ENCODE assay signal across 16 cellular contexts in the genomic region with DNA sequence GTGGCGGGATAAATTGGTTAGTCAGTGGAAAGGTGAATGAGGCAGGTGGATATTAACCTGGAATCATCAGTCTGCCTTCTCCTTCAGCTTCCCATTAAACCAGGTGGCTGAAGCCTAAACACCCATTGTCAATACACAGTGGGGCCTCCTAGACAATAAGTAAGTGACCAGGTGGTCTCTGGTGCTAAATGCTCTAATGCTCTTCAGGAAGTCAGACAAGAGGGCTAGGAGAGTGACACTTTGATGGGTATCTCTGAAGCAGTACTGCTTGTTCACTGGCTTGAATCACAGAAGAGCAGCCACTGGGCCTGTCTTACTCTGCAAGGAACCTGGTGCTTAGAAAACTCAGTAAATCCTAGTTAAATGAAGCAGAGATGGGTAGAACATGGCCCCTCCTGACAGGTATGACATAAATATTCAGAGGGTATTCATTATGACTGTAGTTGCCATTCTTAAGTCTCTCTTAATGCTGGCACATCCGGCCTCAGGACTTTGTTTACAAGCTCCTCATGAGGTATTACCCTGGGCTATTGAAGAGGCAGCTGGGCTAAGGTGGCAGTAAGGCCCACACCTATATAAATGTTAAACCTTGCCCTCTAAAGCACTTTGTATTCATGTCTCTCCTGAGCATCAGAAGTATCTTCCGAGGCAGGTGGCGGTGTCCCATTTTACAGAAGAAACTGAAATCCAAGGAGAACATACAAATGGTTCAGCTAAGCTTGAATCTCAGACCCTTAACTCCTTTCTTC.
A peak's percentile ranks its signal among the peaks of the same experiment; 100 is the strongest.
DNase-seq lines count a peak whose midpoint lies in the region; ATAC-seq, FAIRE-seq and TF ChIP-seq lines count a peak whose summit lies in the region.
"Had no signal": no experiment of that assay in that cellular context is flagged by ENCODE, and none has a peak within 500 bp of the region (broad histone marks: within the 10 kb centered on the region; RNA-seq: fewer than 3 reads in every experiment).

No MANE protein-coding gene starts in this region.

- H3K4me1 Mint-ChIP-seq in activated CD4-positive, alpha-beta T cell treated with anti-CD3 and anti-CD28 coated beads, Interleukin-2, amount 10 ng/mL, durations not matched to agents 24 days and 14 days = peaks cover 44% of the 10 kb centered on the region
- H3K4me1 Mint-ChIP-seq in T-helper 17 cell = peaks cover 47% of the 10 kb centered on the region
- peaks cover 55 to 80% (median 72%) of the 10 kb centered on the region in 3 donors for H3K4me1 Mint-ChIP-seq in naive B cell

- H3K9ac ChIP-seq in kidney (ENCODE audit: low read length in 2 of 2) = no peak overlapping the region

- no peak overlapping the region for H3K27ac ChIP-seq in kidney (ENCODE audit: low read depth in 2 of 2, low read length in 2 of 2)
- H3K27ac ChIP-seq: left ventricle myocardium inferior, skin epidermis had no signal

- no peak overlapping the region for H3K4me3 Mint-ChIP-seq in activated CD4-positive, alpha-beta T cell treated with anti-CD3 and anti-CD28 coated beads, Interleukin-2, amount 10 ng/mL, durations not matched to agents 24 days and 14 days
- H3K4me3 Mint-ChIP-seq in T-helper 17 cell (no peak overlapping the region), naive B cell (peak overlapping the region in 4 of 8 donors; percentile 6 to 54 (median 42))

- peak; percentile 21 for ATAC-seq in T-helper 17 cell
- peak; percentile 30 to 47 for ATAC-seq in naive B cell (ENCODE audit: low read depth in 2 of 2)
- no peak for ATAC-seq in HG03432 (IDR thresholded peaks at IDR 0.05; ENCODE audit: unreplicated experiment)

- H3K36me3 Mint-ChIP-seq in activated CD4-positive, alpha-beta T cell treated with anti-CD3 and anti-CD28 coated beads, Interleukin-2, amount 10 ng/mL, durations not matched to agents 24 days and 14 days (ENCODE audit: low read depth) = peaks cover 34% of the 10 kb centered on the region
- H3K36me3 Mint-ChIP-seq in T-helper 17 cell (ENCODE audit: low read depth) = peaks cover under 1% of the 10 kb centered on the region
- peaks cover under 1 to 16% of the 10 kb centered on the region in 2 donors for H3K36me3 Mint-ChIP-seq in naive B cell

- H3K9me3 Mint-ChIP-seq in activated CD4-positive, alpha-beta T cell treated with anti-CD3 and anti-CD28 coated beads, Interleukin-2, amount 10 ng/mL, durations not matched to agents 24 days and 14 days = peaks cover 3% of the 10 kb centered on the region
- H3K9me3 Mint-ChIP-seq in naive B cell = peaks cover 0 to 2% (median 0%) of the 10 kb centered on the region in 7 donors

- no peak overlapping the region for H3K4me3 ChIP-seq in kidney (ENCODE audit: low read length in 2 of 2)
- H3K4me3 ChIP-seq: left ventricle myocardium inferior, skin epidermis had no signal

- no peak for DNase-seq in activated CD4-positive, alpha-beta T cell treated with anti-CD3 and anti-CD28 coated beads, Interleukin-2, amount 10 ng/mL, durations not matched to agents 24 days and 14 days
- DNase-seq in activated CD4-positive, alpha-beta T cell treated with anti-CD3 and anti-CD28 coated beads, Interleukin-2, amount 50 U/mL, for 48 hours = no peak
- peak; percentile 78 for DNase-seq in DMS53 treated with DMSO at 0.1 percent for 48 hours (lab: John Stamatoyannopoulos, UW; ENCODE audit: unreplicated experiment)
- DNase-seq in T-helper 17 cell = no peak
- no peak for DNase-seq in naive B cell
- DNase-seq in C1 segment of cervical spinal cord (lab: John Stamatoyannopoulos, UW) = no peak
- DNase-seq in kidney = no peak
- DNase-seq: ACHN; activated T-cell treated with anti-CD3 and anti-CD28 coated beads, Interleukin-2, amount 50 U/mL, for 1 hour; aorta; Caco-2; left ventricle myocardium inferior had no signal

- H3K9me3 ChIP-seq in T-helper 17 cell (ENCODE audit: control insufficient read depth, low read length, poor library complexity, severe bottlenecking) = no peaks in the 10 kb centered on the region
- no peaks in the 10 kb centered on the region for H3K9me3 ChIP-seq in kidney (ENCODE audit: control insufficient read depth in 1 of 2, low read length in 2 of 2)
- H3K9me3 ChIP-seq: Caco-2, left ventricle myocardium inferior had no signal

- H3K27me3 Mint-ChIP-seq in activated CD4-positive, alpha-beta T cell treated with anti-CD3 and anti-CD28 coated beads, Interleukin-2, amount 10 ng/mL, durations not matched to agents 24 days and 14 days = no peaks in the 10 kb centered on the region
- H3K27me3 Mint-ChIP-seq in T-helper 17 cell (no peaks in the 10 kb centered on the region), naive B cell (no peaks in the 10 kb centered on the region)

- peaks cover 0 to 4% of the 10 kb centered on the region in 2 donors for H3K4me1 ChIP-seq in kidney (ENCODE audit: control insufficient read depth in 1 of 2, insufficient read depth in 1 of 2, low read depth in 1 of 2, low read length in 2 of 2)
- H3K4me1 ChIP-seq: left ventricle myocardium inferior had no signal

- no peak for TF ChIP-seq CTCF in kidney (IDR thresholded peaks at IDR 0.05; ENCODE audit: borderline replicate concordance, extremely low read depth, insufficient read depth)

- intact Hi-C loops in activated CD4-positive, alpha-beta T cell treated with anti-CD3 and anti-CD28 coated beads, Interleukin-2, amount 10 ng/mL, durations not matched to agents 24 days and 14 days (cut with micrococcal nuclease) = no loop called here
- intact Hi-C loops in kidney (cut with DNase I) = no loop called here

- FAIRE-seq in kidney (lab: Jason Lieb, UNC) = no peak
- FAIRE-seq: G401.6, GM12891 had no signal

- H3K36me3 ChIP-seq in kidney (ENCODE audit: control insufficient read depth in 1 of 2, insufficient read depth in 2 of 2, low read length in 2 of 2) = no peaks in the 10 kb centered on the region
- H3K36me3 ChIP-seq: left ventricle myocardium inferior had no signal

- H3K27ac Mint-ChIP-seq in activated CD4-positive, alpha-beta T cell treated with anti-CD3 and anti-CD28 coated beads, Interleukin-2, amount 10 ng/mL, durations not matched to agents 24 days and 14 days = peak overlapping the region; percentile 11
- H3K27ac Mint-ChIP-seq in T-helper 17 cell (peak overlapping the region; percentile 81), naive B cell (peak overlapping the region; percentile 2 to 90 (median 76))

Comparison
In these comparisons a context has a peak if more than half of its experiments do, and no peak if none do; other contexts are left out.
1. H3K27ac Mint-ChIP-seq: peak in every context shown above with its lines; median percentile 81 in T-helper 17 cell; 76 in naive B cell; 11 in activated CD4-positive, alpha-beta T cell treated with anti-CD3 and anti-CD28 coated beads, Interleukin-2, amount 10 ng/mL, durations not matched to agents 24 days and 14 days.